Comparison of ENCODE assay signal across 15 cellular contexts in the genomic region with DNA sequence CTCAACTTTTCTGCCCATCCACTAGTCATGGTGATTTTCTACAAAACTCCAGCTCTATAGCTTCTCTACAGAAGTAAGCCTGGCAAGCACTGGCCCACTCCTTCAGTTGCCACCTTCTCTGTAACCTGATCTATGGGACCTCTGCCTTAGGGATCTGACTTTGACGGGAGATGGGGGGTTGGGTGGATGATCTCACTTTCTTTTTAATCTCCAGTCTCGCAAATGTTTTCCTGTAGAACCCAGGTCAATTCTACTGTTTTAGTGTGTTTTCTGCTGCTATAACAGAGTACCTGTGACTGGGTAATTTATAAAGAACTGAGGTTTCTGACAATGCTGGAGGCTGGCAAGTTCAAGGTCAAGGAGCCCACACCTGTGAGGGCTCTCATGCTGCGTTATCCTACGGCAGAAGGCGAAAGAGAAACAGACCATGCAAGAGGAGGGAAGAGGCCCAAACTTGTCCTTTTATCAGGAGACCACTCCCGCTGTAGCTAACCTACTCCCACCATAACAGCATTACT.
"Had no signal": no experiment of that assay in that cellular context is flagged by ENCODE, and none has a peak within 500 bp of the region (broad histone marks: within the 10 kb centered on the region; RNA-seq: fewer than 3 reads in every experiment).

No MANE protein-coding gene starts in this region.

- H3K4me3 ChIP-seq: body of pancreas, hepatocyte, upper lobe of left lung had no signal

- H3K36me3 Mint-ChIP-seq: activated naive CD4-positive, alpha-beta T cell treated with anti-CD3 and anti-CD28 coated beads, Interleukin-2, amount 10 ng/mL, durations not matched to agents 7 days and 5 days; T-cell had no signal

- H3K27ac ChIP-seq: body of pancreas, hepatocyte, upper lobe of left lung had no signal

- H3K27me3 ChIP-seq: body of pancreas, hepatocyte, upper lobe of left lung had no signal

- H3K4me3 Mint-ChIP-seq: activated CD4-positive, alpha-beta T cell treated with anti-CD3 and anti-CD28 coated beads, Interleukin-2, amount 10 ng/mL, durations not matched to agents 7 days and 5 days; activated naive CD4-positive, alpha-beta T cell treated with anti-CD3 and anti-CD28 coated beads, Interleukin-2, amount 10 ng/mL, durations not matched to agents 7 days and 5 days; nephron; T-cell had no signal

- H3K9me3 ChIP-seq: body of pancreas, upper lobe of left lung had no signal

- ATAC-seq: T-cell had no signal

- H3K27ac Mint-ChIP-seq: activated CD4-positive, alpha-beta T cell treated with anti-CD3 and anti-CD28 coated beads, Interleukin-2, amount 10 ng/mL, durations not matched to agents 7 days and 5 days; activated naive CD4-positive, alpha-beta T cell treated with anti-CD3 and anti-CD28 coated beads, Interleukin-2, amount 10 ng/mL, durations not matched to agents 7 days and 5 days; nephron; T-cell had no signal

- H3K4me1 Mint-ChIP-seq: activated naive CD4-positive, alpha-beta T cell treated with anti-CD3 and anti-CD28 coated beads, Interleukin-2, amount 10 ng/mL, durations not matched to agents 7 days and 5 days; T-cell had no signal

- DNase-seq: activated CD4-positive, alpha-beta T cell treated with anti-CD3 and anti-CD28 coated beads, Interleukin-2, amount 10 ng/mL, durations not matched to agents 7 days and 5 days; activated CD4-positive, CD25-positive, alpha-beta regulatory T cell; activated CD8-positive, alpha-beta memory T cell treated with anti-CD3 and anti-CD28 coated beads for 24 hours; activated naive CD4-positive, alpha-beta T cell treated with anti-CD3 and anti-CD28 coated beads, Interleukin-2, amount 10 ng/mL, durations not matched to agents 7 days and 5 days; central memory CD4-positive, alpha-beta T cell; cortex of kidney; effector CD8-positive, alpha-beta T cell; stimulated activated CD4-positive, alpha-beta T cell treated with anti-CD3 and anti-CD28 coated beads, Interleukin-12 subunit alpha, Interleukin-12 subunit beta, amount 100 ng/mL, for 4 hours; stimulated activated naive CD4-positive, alpha-beta T cell; T-cell; T1000; upper lobe of left lung had no signal

- H3K36me3 ChIP-seq: upper lobe of left lung had no signal

- H3K9me3 Mint-ChIP-seq: activated CD4-positive, alpha-beta T cell treated with anti-CD3 and anti-CD28 coated beads, Interleukin-2, amount 10 ng/mL, durations not matched to agents 7 days and 5 days; activated naive CD4-positive, alpha-beta T cell treated with anti-CD3 and anti-CD28 coated beads, Interleukin-2, amount 10 ng/mL, durations not matched to agents 7 days and 5 days; nephron; T-cell had no signal
